19 cellular contexts compared by ENCODE assay signal in genomic region chr5:56745864-56746263, GRCh38.
DNase-seq lines count a peak whose midpoint lies in the region; ATAC-seq, FAIRE-seq and TF ChIP-seq lines count a peak whose summit lies in the region.
"Had no signal": no experiment of that assay in that cellular context is flagged by ENCODE, and none has a peak within 500 bp of the region (broad histone marks: within the 10 kb centered on the region; RNA-seq: fewer than 3 reads in every experiment).

No MANE protein-coding gene starts in this region.

- peak overlapping the region; percentile 25; the same call in 1 of the 2 replicates for H3K9ac ChIP-seq in OCI-LY1 (ENCODE audit: low read length)

- H3K36me3 ChIP-seq in OCI-LY1 (ENCODE audit: insufficient read depth, low read length) (no peaks in the 10 kb centered on the region), bronchial epithelial cell (ENCODE audit: control insufficient read depth, insufficient read depth, low read length) (no peaks in the 10 kb centered on the region)
- H3K36me3 ChIP-seq: HAP-1 had no signal

- H3K4me1 ChIP-seq in OCI-LY1 (ENCODE audit: insufficient read depth, low read length, severe bottlenecking): peaks cover 19% of the 10 kb centered on the region
- H3K4me1 ChIP-seq: HAP-1 had no signal

- no peaks in the 10 kb centered on the region for H3K27me3 ChIP-seq in OCI-LY1 (ENCODE audit: insufficient read depth, low read length)
- H3K27me3 ChIP-seq in bronchial epithelial cell (ENCODE audit: control insufficient read depth, insufficient read depth, low read length): no peaks in the 10 kb centered on the region

- H3K9me2 ChIP-seq in OCI-LY1 (ENCODE audit: low read depth, low read length): no peaks in the 10 kb centered on the region

- no peaks in the 10 kb centered on the region for H3F3A ChIP-seq in OCI-LY1 (ENCODE audit: insufficient read depth, low read length)

- H3K9me3 ChIP-seq in OCI-LY1 (ENCODE audit: low read length): no peaks in the 10 kb centered on the region
- H3K9me3 ChIP-seq: HAP-1 had no signal

- H3K79me2 ChIP-seq in OCI-LY1 (ENCODE audit: insufficient read depth, low read length): no peaks in the 10 kb centered on the region

- H2AFZ ChIP-seq in OCI-LY1 (ENCODE audit: low read length): peak overlapping the region; percentile 99

- peak overlapping the region; percentile 51 for H3K4me2 ChIP-seq in OCI-LY1 (ENCODE audit: low read length)

- no peaks in the 10 kb centered on the region for H4K20me1 ChIP-seq in OCI-LY1 (ENCODE audit: insufficient read depth, low read length)

- peak overlapping the region; percentile 49 for H3K27ac ChIP-seq in OCI-LY1 (ENCODE audit: low read depth, low read length, poor library complexity, severe bottlenecking)
- H3K27ac ChIP-seq: 22Rv1 had no signal

- H3K4me3 ChIP-seq in OCI-LY1 (ENCODE audit: low read depth, low read length, poor library complexity, severe bottlenecking) (peak overlapping the region; percentile 7), bronchial epithelial cell (ENCODE audit: low read depth, low read length) (no peak overlapping the region)
- H3K4me3 ChIP-seq: GM12878, HAP-1 had no signal

- no peak overlapping the region for H3K4me3 Mint-ChIP-seq in activated naive CD8-positive, alpha-beta T cell treated with anti-CD3 and anti-CD28 coated beads, Interleukin-2, amount 50 U/mL, for 24 hours
- no peak overlapping the region for H3K4me3 Mint-ChIP-seq in activated naive CD8-positive, alpha-beta T cell treated with anti-CD3 and anti-CD28 coated beads for 36 hours
- H3K4me3 Mint-ChIP-seq in stimulated activated naive B cell treated with anti-CD40 and anti-IgM and Interleukin-4, amounts not matched to agents 10 μg/mL and 1 μg/mL and 100 μg/mL, for 72 hours: peak overlapping the region; percentile 32 to 39
- H3K4me3 Mint-ChIP-seq: CD4-positive, alpha-beta T cell had no signal

- H3K27ac Mint-ChIP-seq in activated naive CD8-positive, alpha-beta T cell treated with anti-CD3 and anti-CD28 coated beads, Interleukin-2, amount 50 U/mL, for 24 hours: peak overlapping the region; percentile 0
- H3K27ac Mint-ChIP-seq in activated naive CD8-positive, alpha-beta T cell treated with anti-CD3 and anti-CD28 coated beads for 36 hours: no peak overlapping the region
- peak overlapping the region; percentile 89 for H3K27ac Mint-ChIP-seq in stimulated activated naive B cell treated with anti-CD40 and anti-IgM and Interleukin-4, amounts not matched to agents 10 μg/mL and 1 μg/mL and 100 μg/mL, for 72 hours
- H3K27ac Mint-ChIP-seq: CD4-positive, alpha-beta T cell had no signal

- no peak for ATAC-seq in activated naive CD8-positive, alpha-beta T cell treated with anti-CD3 and anti-CD28 coated beads, Interleukin-2, amount 50 U/mL, for 24 hours
- peak; percentile 82 for ATAC-seq in stimulated activated naive B cell treated with anti-CD40 and anti-IgM and Interleukin-4, amounts not matched to agents 10 μg/mL and 1 μg/mL and 100 μg/mL, for 72 hours (replicated peaks)
- ATAC-seq in GM18909 (IDR thresholded peaks at IDR 0.05; ENCODE audit: poor library complexity, unreplicated experiment): no peak
- ATAC-seq in GM21717 (IDR thresholded peaks at IDR 0.05; ENCODE audit: unreplicated experiment): no peak
- ATAC-seq: GM12878, HepG2 had no signal

- H3K36me3 Mint-ChIP-seq in activated naive CD8-positive, alpha-beta T cell treated with anti-CD3 and anti-CD28 coated beads, Interleukin-2, amount 50 U/mL, for 24 hours (ENCODE audit: low read depth): no peaks in the 10 kb centered on the region
- H3K36me3 Mint-ChIP-seq in activated naive CD8-positive, alpha-beta T cell treated with anti-CD3 and anti-CD28 coated beads for 36 hours: no peaks in the 10 kb centered on the region
- peaks cover 0 to 4% of the 10 kb centered on the region in 2 donors for H3K36me3 Mint-ChIP-seq in stimulated activated naive B cell treated with anti-CD40 and anti-IgM and Interleukin-4, amounts not matched to agents 10 μg/mL and 1 μg/mL and 100 μg/mL, for 72 hours

- no peaks in the 10 kb centered on the region for H3K27me3 Mint-ChIP-seq in activated naive CD8-positive, alpha-beta T cell treated with anti-CD3 and anti-CD28 coated beads, Interleukin-2, amount 50 U/mL, for 24 hours
- no peaks in the 10 kb centered on the region for H3K27me3 Mint-ChIP-seq in activated naive CD8-positive, alpha-beta T cell treated with anti-CD3 and anti-CD28 coated beads for 36 hours
- H3K27me3 Mint-ChIP-seq in stimulated activated naive B cell treated with anti-CD40 and anti-IgM and Interleukin-4, amounts not matched to agents 10 μg/mL and 1 μg/mL and 100 μg/mL, for 72 hours: no peaks in the 10 kb centered on the region
- H3K27me3 Mint-ChIP-seq: CD4-positive, alpha-beta T cell had no signal

- peak; percentile 60 for FAIRE-seq in bronchial epithelial cell (lab: Jason Lieb, UNC)
- FAIRE-seq: GM12878, GM18507, H1, HepG2, HTR-8/SVneo had no signal

- DNase-seq in activated naive CD8-positive, alpha-beta T cell treated with anti-CD3 and anti-CD28 coated beads, Interleukin-2, amount 50 U/mL, for 24 hours: no peak
- no peak for DNase-seq in activated naive CD8-positive, alpha-beta T cell treated with anti-CD3 and anti-CD28 coated beads for 36 hours
- no peak for DNase-seq in bronchial epithelial cell (ENCODE audit: low read depth)
- no peak for DNase-seq in stimulated activated naive B cell treated with anti-CD40 and anti-IgM and Interleukin-4, amounts not matched to agents 10 μg/mL and 1 μg/mL and 100 μg/mL, for 72 hours
- no peak for DNase-seq in NCI-H524 treated with DMSO at 0.1 percent for 48 hours (lab: John Stamatoyannopoulos, UW)
- DNase-seq: C1 segment of cervical spinal cord; Calu3; CD4-positive, alpha-beta T cell; DMS 273 treated with DMSO at 0.1 percent for 48 hours had no signal

- no peaks in the 10 kb centered on the region for H3K9me3 Mint-ChIP-seq in activated naive CD8-positive, alpha-beta T cell treated with anti-CD3 and anti-CD28 coated beads, Interleukin-2, amount 50 U/mL, for 24 hours
- no peaks in the 10 kb centered on the region for H3K9me3 Mint-ChIP-seq in activated naive CD8-positive, alpha-beta T cell treated with anti-CD3 and anti-CD28 coated beads for 36 hours
- H3K9me3 Mint-ChIP-seq in stimulated activated naive B cell treated with anti-CD40 and anti-IgM and Interleukin-4, amounts not matched to agents 10 μg/mL and 1 μg/mL and 100 μg/mL, for 72 hours: peaks cover 0 to 2% of the 10 kb centered on the region in 2 donors
- H3K9me3 Mint-ChIP-seq: CD4-positive, alpha-beta T cell had no signal

- TF ChIP-seq CTCF in OCI-LY1 (IDR thresholded peaks at IDR 0.05; ENCODE audit: low read length) (no peak), bronchial epithelial cell (IDR thresholded peaks at IDR 0.05; ENCODE audit: insufficient read depth, low read length, severe bottlenecking) (no peak)

- peaks cover 8% of the 10 kb centered on the region for H3K4me1 Mint-ChIP-seq in activated naive CD8-positive, alpha-beta T cell treated with anti-CD3 and anti-CD28 coated beads, Interleukin-2, amount 50 U/mL, for 24 hours
- H3K4me1 Mint-ChIP-seq in activated naive CD8-positive, alpha-beta T cell treated with anti-CD3 and anti-CD28 coated beads for 36 hours: no peaks in the 10 kb centered on the region
- H3K4me1 Mint-ChIP-seq in stimulated activated naive B cell treated with anti-CD40 and anti-IgM and Interleukin-4, amounts not matched to agents 10 μg/mL and 1 μg/mL and 100 μg/mL, for 72 hours: peaks cover 17 to 43% of the 10 kb centered on the region in 2 donors

Comparison
In these comparisons a context has a peak if more than half of its experiments do, and no peak if none do; other contexts are left out.
1. ATAC-seq: peak in stimulated activated naive B cell treated with anti-CD40 and anti-IgM and Interleukin-4, amounts not matched to agents 10 μg/mL and 1 μg/mL and 100 μg/mL, for 72 hours (2 of 2); none in activated naive CD8-positive, alpha-beta T cell treated with anti-CD3 and anti-CD28 coated beads, Interleukin-2, amount 50 U/mL, for 24 hours (single experiment), GM18909 (single experiment) and GM21717 (single experiment).
2. H3K4me3 Mint-ChIP-seq: peak in stimulated activated naive B cell treated with anti-CD40 and anti-IgM and Interleukin-4, amounts not matched to agents 10 μg/mL and 1 μg/mL and 100 μg/mL, for 72 hours (2 of 2); none in activated naive CD8-positive, alpha-beta T cell treated with anti-CD3 and anti-CD28 coated beads, Interleukin-2, amount 50 U/mL, for 24 hours (single experiment) and activated naive CD8-positive, alpha-beta T cell treated with anti-CD3 and anti-CD28 coated beads for 36 hours (single experiment).